9 cellular contexts compared by ENCODE assay signal in genomic region chr21:34603002-34603709, GRCh38. TPM values are rescaled to one million over a fixed set of nuclear protein-coding genes. Genes with fewer than 3 reads are reported as not detected.
DNase-seq lines count a peak whose midpoint lies in the region; ATAC-seq and TF ChIP-seq lines count a peak whose summit lies in the region.
"Had no signal": no experiment of that assay in that cellular context is flagged by ENCODE, and none has a peak within 500 bp of the region (broad histone marks: within the 10 kb centered on the region; RNA-seq: fewer than 3 reads in every experiment).

No MANE protein-coding gene starts in this region.

- intact Hi-C loops in PC-9 (cut with micrococcal nuclease; ENCODE audit: unreplicated experiment) = loop anchor here (1.0 to 2.0 kb wide), 2 partner anchors 58 to 93 kb away; no protein-coding TSS in a partner anchor
- intact Hi-C loops in stomach (cut with DNase I; ENCODE audit: low total_unique reads) = no loop called here

- H3K9me3 ChIP-seq in PC-9 (ENCODE audit: insufficient read depth, low read depth) (no peaks in the 10 kb centered on the region), neural cell (ENCODE audit: low read length) (no peaks in the 10 kb centered on the region), stomach (no peaks in the 10 kb centered on the region)

- no peaks in the 10 kb centered on the region; the same call in 1 of the 2 replicates for H3K79me2 ChIP-seq in KMS-11 (ENCODE audit: insufficient read depth, low read depth)
- H3K79me2 ChIP-seq in PC-9 (ENCODE audit: low read depth) = peaks cover 3% of the 10 kb centered on the region; the same call in 1 of the 2 replicates
- H3K79me2 ChIP-seq in neural cell (replicated peaks; ENCODE audit: insufficient read depth, low read length) = no peaks in the 10 kb centered on the region

- no peaks in the 10 kb centered on the region for H3K9me3 Mint-ChIP-seq in activated T-cell treated with anti-CD3 and anti-CD28 coated beads, Interleukin-2, amount 50 U/mL, for 72 hours

- H4K20me1 ChIP-seq in KMS-11 (ENCODE audit: insufficient read depth) (no peaks in the 10 kb centered on the region), PC-9 (ENCODE audit: insufficient read depth) (no peaks in the 10 kb centered on the region), neural cell (ENCODE audit: insufficient read depth) (no peaks in the 10 kb centered on the region)

- peak; percentile 83 for TF ChIP-seq CTCF in GM12872 (IDR thresholded peaks at IDR 0.05; ENCODE audit: insufficient read depth, low read depth, low read length)
- peak; percentile 72 for TF ChIP-seq CTCF in KMS-11 (conservative IDR thresholded peaks at IDR 0.05; ENCODE audit: low read depth, low read length)
- TF ChIP-seq CTCF in PC-9 (conservative IDR thresholded peaks at IDR 0.05) = peak; percentile 71
- peak; percentile 79 for TF ChIP-seq CTCF in neural cell (IDR thresholded peaks at IDR 0.05; ENCODE audit: poor library complexity, severe bottlenecking)
- peak in 5 of 7 experiments; percentile 52 to 75 (median 65) for TF ChIP-seq CTCF in stomach (IDR thresholded peaks at IDR 0.05)

- no peaks in the 10 kb centered on the region for H3K36me3 Mint-ChIP-seq in activated T-cell treated with anti-CD3 and anti-CD28 coated beads, Interleukin-2, amount 50 U/mL, for 72 hours (ENCODE audit: insufficient read depth in 2 of 2)

- H2AFZ ChIP-seq in KMS-11 (ENCODE audit: low read depth) (no peak overlapping the region), PC-9 (no peak overlapping the region), neural cell (ENCODE audit: low read depth, low read length) (no peak overlapping the region)

- ATAC-seq in activated T-cell treated with anti-CD3 and anti-CD28 coated beads, Interleukin-2, amount 50 U/mL, for 72 hours (replicated peaks in 1 of 2) = peak; percentile 75 to 81
- no peak for ATAC-seq in GM19452 (IDR thresholded peaks at IDR 0.05; ENCODE audit: unreplicated experiment)

- H3K27me3 Mint-ChIP-seq in activated T-cell treated with anti-CD3 and anti-CD28 coated beads, Interleukin-2, amount 50 U/mL, for 72 hours (ENCODE audit: low read depth) = peaks cover 5% of the 10 kb centered on the region

- H3F3A ChIP-seq in PC-9 (ENCODE audit: insufficient read depth, low read depth) (peaks cover 6% of the 10 kb centered on the region), neural cell (ENCODE audit: insufficient read depth, low read length, poor library complexity, severe bottlenecking) (no peaks in the 10 kb centered on the region)

- POLR2A ChIA-PET in PC-9 (lab: Charles Lee; ENCODE audit: unreplicated experiment) = no interaction called here

- TF ChIP-seq POLR2A in stomach (IDR thresholded peaks at IDR 0.05) = no peak

- no peaks in the 10 kb centered on the region for H3K9me2 ChIP-seq in PC-9 (ENCODE audit: insufficient read depth)
- H3K9me2 ChIP-seq in neural cell (ENCODE audit: insufficient read depth, low read length) = no peaks in the 10 kb centered on the region

- H3K4me3 ChIP-seq in KMS-11 (IDR thresholded peaks at IDR 0.05; ENCODE audit: insufficient read depth, low read depth, low read length) (no peak overlapping the region), PC-9 (no peak overlapping the region), neural cell (ENCODE audit: low read length) (no peak overlapping the region), stomach (no peak overlapping the region)

- H3K4me1 Mint-ChIP-seq in activated T-cell treated with anti-CD3 and anti-CD28 coated beads, Interleukin-2, amount 50 U/mL, for 72 hours (ENCODE audit: low read depth) = peaks cover 12% of the 10 kb centered on the region

- H3K4me3 Mint-ChIP-seq in activated T-cell treated with anti-CD3 and anti-CD28 coated beads, Interleukin-2, amount 50 U/mL, for 72 hours = no peak overlapping the region

- no peaks in the 10 kb centered on the region for H3K27me3 ChIP-seq in KMS-11 (ENCODE audit: insufficient read depth, low read depth)
- H3K27me3 ChIP-seq in PC-9 (ENCODE audit: insufficient read depth, low read depth) = no peaks in the 10 kb centered on the region
- H3K27me3 ChIP-seq in neural cell (ENCODE audit: insufficient read depth, low read depth, low read length) = no peaks in the 10 kb centered on the region
- H3K27me3 ChIP-seq in stomach = no peaks in the 10 kb centered on the region

- CTCF ChIA-PET in PC-9 (lab: Charles Lee) = interaction anchor here (0.7 to 1.2 kb wide), 2 partner anchors 77 to 92 kb away, joined by 3 to 7 read pairs; no protein-coding TSS in a partner anchor

- DNase-seq in PC-9 (peak in 1 of 2 experiments; percentile 71), fibroblast of peridontal ligament (ENCODE audit: extremely low read depth) (peak; percentile 75), stomach (peak; percentile 89)
- DNase-seq in activated T-cell treated with anti-CD3 and anti-CD28 coated beads, Interleukin-2, amount 50 U/mL, for 72 hours = peak; percentile 70 to 78

- H3K36me3 ChIP-seq in KMS-11 (ENCODE audit: insufficient read depth) (no peaks in the 10 kb centered on the region), PC-9 (ENCODE audit: low read depth) (no peaks in the 10 kb centered on the region), neural cell (ENCODE audit: insufficient read depth, low read length) (no peaks in the 10 kb centered on the region), stomach (no peaks in the 10 kb centered on the region)

- H3K27ac Mint-ChIP-seq in activated T-cell treated with anti-CD3 and anti-CD28 coated beads, Interleukin-2, amount 50 U/mL, for 72 hours = no peak overlapping the region

- BruUV-seq in PC-9 (replicated peaks; lab: Mats Ljungman, UMichigan) = no TSS peak

- no peaks in the 10 kb centered on the region for H3K4me1 ChIP-seq in KMS-11 (ENCODE audit: low read depth, poor library complexity, severe bottlenecking)
- H3K4me1 ChIP-seq in PC-9 (replicated peaks; ENCODE audit: insufficient read depth) = peaks cover 25% of the 10 kb centered on the region
- peaks cover 0 to 15% (median 4%) of the 10 kb centered on the region in 4 donors for H3K4me1 ChIP-seq in stomach

- TF ChIP-seq EP300 in neural cell (conservative IDR thresholded peaks at IDR 0.05; ENCODE audit: poor library complexity, severe bottlenecking) = no peak
- no peak for TF ChIP-seq EP300 in stomach (IDR thresholded peaks at IDR 0.05)

- no peak overlapping the region for H3K27ac ChIP-seq in KMS-11
- no peak overlapping the region for H3K27ac ChIP-seq in PC-9
- no peak overlapping the region for H3K27ac ChIP-seq in neural cell (ENCODE audit: low read length)
- H3K27ac ChIP-seq in stomach = peak overlapping the region in 1 of 5 donors; percentile 5
- H3K27ac ChIP-seq: epithelial cell of prostate had no signal

- TF ChIP-seq RAD21 in neural cell (conservative IDR thresholded peaks at IDR 0.05) = peak; percentile 83

- H3K4me2 ChIP-seq in KMS-11 = no peak overlapping the region
- no peak overlapping the region for H3K4me2 ChIP-seq in PC-9
- no peak overlapping the region for H3K4me2 ChIP-seq in neural cell (ENCODE audit: low read length)

- H3K9ac ChIP-seq in KMS-11 (no peak overlapping the region), neural cell (ENCODE audit: low read length) (no peak overlapping the region)

- 32 to 38% (median 36%) methylated on average over 19 of the region's 19 CpGs for WGBS in stomach, 5 donors

TF ChIP-seq in neural cell, 6 proteins besides CTCF, POLR2A, EP300 and RAD21:
- TF ChIP-seq MXI1 (conservative IDR thresholded peaks at IDR 0.05; ENCODE audit: poor library complexity, severe bottlenecking) (no peak), EZH2 (IDR thresholded peaks at IDR 0.05; ENCODE audit: borderline replicate concordance, insufficient read depth, low read length, poor library complexity, severe bottlenecking) (no peak), TAF1 (IDR thresholded peaks at IDR 0.05; ENCODE audit: low read depth) (no peak), SMC3 (conservative IDR thresholded peaks at IDR 0.05; ENCODE audit: poor library complexity) (peak; percentile 84), POLR2AphosphoS5 (IDR thresholded peaks at IDR 0.05) (peak; percentile 87)
- TF ChIP-seq, protein P1, sequence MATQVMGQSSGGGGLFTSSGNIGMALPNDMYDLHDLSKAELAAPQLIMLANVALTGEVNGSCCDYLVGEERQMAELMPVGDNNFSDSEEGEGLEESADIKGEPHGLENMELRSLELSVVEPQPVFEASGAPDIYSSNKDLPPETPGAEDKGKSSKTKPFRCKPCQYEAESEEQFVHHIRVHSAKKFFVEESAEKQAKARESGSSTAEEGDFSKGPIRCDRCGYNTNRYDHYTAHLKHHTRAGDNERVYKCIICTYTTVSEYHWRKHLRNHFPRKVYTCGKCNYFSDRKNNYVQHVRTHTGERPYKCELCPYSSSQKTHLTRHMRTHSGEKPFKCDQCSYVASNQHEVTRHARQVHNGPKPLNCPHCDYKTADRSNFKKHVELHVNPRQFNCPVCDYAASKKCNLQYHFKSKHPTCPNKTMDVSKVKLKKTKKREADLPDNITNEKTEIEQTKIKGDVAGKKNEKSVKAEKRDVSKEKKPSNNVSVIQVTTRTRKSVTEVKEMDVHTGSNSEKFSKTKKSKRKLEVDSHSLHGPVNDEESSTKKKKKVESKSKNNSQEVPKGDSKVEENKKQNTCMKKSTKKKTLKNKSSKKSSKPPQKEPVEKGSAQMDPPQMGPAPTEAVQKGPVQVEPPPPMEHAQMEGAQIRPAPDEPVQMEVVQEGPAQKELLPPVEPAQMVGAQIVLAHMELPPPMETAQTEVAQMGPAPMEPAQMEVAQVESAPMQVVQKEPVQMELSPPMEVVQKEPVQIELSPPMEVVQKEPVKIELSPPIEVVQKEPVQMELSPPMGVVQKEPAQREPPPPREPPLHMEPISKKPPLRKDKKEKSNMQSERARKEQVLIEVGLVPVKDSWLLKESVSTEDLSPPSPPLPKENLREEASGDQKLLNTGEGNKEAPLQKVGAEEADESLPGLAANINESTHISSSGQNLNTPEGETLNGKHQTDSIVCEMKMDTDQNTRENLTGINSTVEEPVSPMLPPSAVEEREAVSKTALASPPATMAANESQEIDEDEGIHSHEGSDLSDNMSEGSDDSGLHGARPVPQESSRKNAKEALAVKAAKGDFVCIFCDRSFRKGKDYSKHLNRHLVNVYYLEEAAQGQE (IDR thresholded peaks at IDR 0.05; ENCODE audit: borderline replicate concordance) = peak; percentile 25

RNA-seq across cellular contexts. Expression of gene RCAN1, which starts 11.8 kb away (rescaled TPM):
- 6.2 and 7.2 TPM in 2 replicates for total RNA-seq in PC-9 (2021)
- total RNA-seq in activated T-cell treated with anti-CD3 and anti-CD28 coated beads, Interleukin-2, amount 50 U/mL, for 72 hours = 10 to 100 TPM; 11.7 to 13.3 TPM
- polyA plus RNA-seq in neural cell = 43.3 and 46.0 TPM in 2 replicates
- polyA minus RNA-seq in neural cell = 29.2 and 37.6 TPM in 2 replicates
- 10 to 100 TPM; 23.9 to 85.7 (median 32.1) TPM for total RNA-seq in stomach
- polyA plus RNA-seq in stomach = 10 to 100 TPM; 15.6 to 36.9 (median 24.3) TPM
